16 cellular contexts compared by ENCODE assay signal in the genomic region with DNA sequence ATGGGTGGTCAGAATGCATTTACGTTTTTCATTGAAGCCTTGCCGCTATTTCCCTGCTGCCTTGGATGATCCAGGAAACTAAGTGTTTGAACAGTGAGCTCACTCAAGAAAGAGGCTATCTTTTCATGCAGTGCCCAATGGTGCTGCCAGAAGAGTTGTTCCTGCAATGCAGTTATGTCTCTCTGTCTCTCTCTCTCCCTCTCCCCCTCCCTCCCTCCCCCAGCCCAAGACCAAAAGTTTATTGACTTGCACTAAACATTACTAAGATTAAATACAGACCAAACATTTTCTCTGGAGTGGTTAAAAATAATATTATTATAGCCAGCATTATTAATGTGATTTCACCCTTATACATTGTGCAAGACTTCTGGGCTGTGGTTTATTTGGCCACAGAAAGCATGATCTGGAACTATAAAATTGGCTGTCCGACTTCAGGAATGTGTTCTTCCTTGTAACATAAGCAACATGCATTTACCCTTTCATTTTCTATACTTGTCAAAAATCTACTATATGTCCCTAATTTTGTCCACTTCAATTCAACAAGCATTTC. TPM values are rescaled to one million over a fixed set of nuclear protein-coding genes. Genes with fewer than 3 reads are reported as not detected.
DNase-seq lines count a peak whose midpoint lies in the region; ATAC-seq, FAIRE-seq and TF ChIP-seq lines count a peak whose summit lies in the region.
"Had no signal": no experiment of that assay in that cellular context is flagged by ENCODE, and none has a peak within 500 bp of the region (broad histone marks: within the 10 kb centered on the region; RNA-seq: fewer than 3 reads in every experiment).

No MANE protein-coding gene starts in this region.

- H3K27ac ChIP-seq in thoracic aorta = peak overlapping the region; percentile 58 to 59
- no peak overlapping the region for H3K27ac ChIP-seq in hepatocyte
- H3K27ac ChIP-seq: adrenal gland, heart left ventricle had no signal

- peak overlapping the region; percentile 63 for H3K4me3 ChIP-seq in adipocyte (ENCODE audit: low read length)
- no peak overlapping the region for H3K4me3 ChIP-seq in fibroblast of villous mesenchyme (ENCODE audit: low read depth, low read length)
- H3K4me3 ChIP-seq in thoracic aorta = peak overlapping the region; percentile 12
- no peak overlapping the region for H3K4me3 ChIP-seq in hepatocyte
- H3K4me3 ChIP-seq: adrenal gland, heart left ventricle had no signal

- no peaks in the 10 kb centered on the region for H3K27me3 ChIP-seq in adipocyte (replicated peaks; ENCODE audit: control insufficient read depth, insufficient read depth, low read length)
- no peaks in the 10 kb centered on the region for H3K27me3 ChIP-seq in thoracic aorta (replicated peaks; ENCODE audit: insufficient read depth)
- H3K27me3 ChIP-seq in hepatocyte = no peaks in the 10 kb centered on the region
- H3K27me3 ChIP-seq: adrenal gland, heart left ventricle had no signal

- H3K36me3 ChIP-seq in adipocyte (ENCODE audit: control insufficient read depth, insufficient read depth, low read length, severe bottlenecking) (no peaks in the 10 kb centered on the region), thoracic aorta (no peaks in the 10 kb centered on the region), hepatocyte (replicated peaks; ENCODE audit: insufficient read depth, low read depth) (no peaks in the 10 kb centered on the region)
- H3K36me3 ChIP-seq: adrenal gland, heart left ventricle had no signal

- H3K4me2 ChIP-seq in hepatocyte = no peak overlapping the region

- no peak for TF ChIP-seq CTCF in fibroblast of villous mesenchyme (IDR thresholded peaks at IDR 0.05; ENCODE audit: insufficient read depth, low read depth, low read length)
- no peak for TF ChIP-seq CTCF in thoracic aorta (IDR thresholded peaks at IDR 0.05)
- no peak for TF ChIP-seq CTCF in hepatocyte (IDR thresholded peaks at IDR 0.05; ENCODE audit: poor library complexity)

- peak; percentile 5 for FAIRE-seq in GM12892 (lab: Jason Lieb, UNC)

- no peaks in the 10 kb centered on the region for H3K9me3 ChIP-seq in adipocyte (ENCODE audit: control insufficient read depth, low read length)
- H3K9me3 ChIP-seq in thoracic aorta = no peaks in the 10 kb centered on the region
- H3K9me3 ChIP-seq in hepatocyte (ENCODE audit: low read depth) = no peaks in the 10 kb centered on the region
- H3K9me3 ChIP-seq: adrenal gland, heart left ventricle had no signal

- peaks cover 36% of the 10 kb centered on the region for H3K4me1 ChIP-seq in adipocyte (ENCODE audit: control insufficient read depth, insufficient read depth, low read length)
- peaks cover 32 to 50% of the 10 kb centered on the region in 2 donors for H3K4me1 ChIP-seq in thoracic aorta (ENCODE audit: control insufficient read depth in 1 of 2, low read depth in 2 of 2)
- no peaks in the 10 kb centered on the region for H3K4me1 ChIP-seq in hepatocyte (ENCODE audit: insufficient read depth)
- H3K4me1 ChIP-seq: adrenal gland had no signal

- WGBS in hepatocyte (ENCODE audit: low lambda C conversion rate, missing lambda C conversion rate) = 46% methylated on average over 3 of the region's 3 CpGs

- no peak overlapping the region for H2AFZ ChIP-seq in hepatocyte

- ATAC-seq in thoracic aorta (ENCODE audit: insufficient number of reproducible peaks, low FRiP score, low read depth) (peak; percentile 6), SK-N-SH treated with all-trans-retinoic acid at 6 μM for 48 hours (no peak)
- ATAC-seq: heart left ventricle had no signal

- no peak for TF ChIP-seq POLR2A in GM12892 (IDR thresholded peaks at IDR 0.05; ENCODE audit: low read depth, low read length)

- H3K9me2 ChIP-seq in hepatocyte (replicated peaks; ENCODE audit: insufficient read depth) = no peaks in the 10 kb centered on the region

- H4K20me1 ChIP-seq in hepatocyte (ENCODE audit: insufficient read depth, poor library complexity, severe bottlenecking) = no peaks in the 10 kb centered on the region

- no peaks in the 10 kb centered on the region for H3K79me2 ChIP-seq in hepatocyte

- H3K9ac ChIP-seq in adipocyte (ENCODE audit: low read length) = peak overlapping the region; percentile 18

- DNase-seq in GM12892 (ENCODE audit: insufficient read length) (no peak), adipocyte (ENCODE audit: low read depth) (peak; percentile 63), fibroblast of villous mesenchyme (ENCODE audit: low read depth) (peak; percentile 54), thoracic aorta (ENCODE audit: low spot score) (no peak), NCI-H82 treated with DMSO at 0.1 percent for 48 hours (lab: John Stamatoyannopoulos, UW; ENCODE audit: unreplicated experiment) (no peak), hepatocyte (ENCODE audit: low spot score) (no peak)
- DNase-seq: activated CD4-positive, alpha-beta T cell treated with anti-CD3 and anti-CD28 coated beads, Interleukin-2, amount 10 ng/mL, durations not matched to agents 24 days and 14 days; activated T-cell treated with anti-CD3 and anti-CD28 coated beads, Interleukin-2, amount 50 U/mL, for 48 hours; adrenal gland; effector memory CD4-positive, alpha-beta T cell; heart left ventricle had no signal

TF ChIP-seq in SK-N-SH treated with all-trans-retinoic acid at 6 μM for 48 hours, 23 proteins besides CTCF, POLR2A, EP300 and RAD21 (continues in another document):
- TF ChIP-seq SNAI2 (CRISPR knock-in tag; IDR thresholded peaks at IDR 0.05) (no peak), CSDC2 (CRISPR knock-in tag; IDR thresholded peaks at IDR 0.05) (no peak), ZNF8 (CRISPR knock-in tag; IDR thresholded peaks at IDR 0.05) (no peak), TSHZ2 (CRISPR knock-in tag; IDR thresholded peaks at IDR 0.05) (no peak), CSRNP3 (CRISPR knock-in tag; IDR thresholded peaks at IDR 0.05) (no peak)
- TF ChIP-seq, protein P1, sequence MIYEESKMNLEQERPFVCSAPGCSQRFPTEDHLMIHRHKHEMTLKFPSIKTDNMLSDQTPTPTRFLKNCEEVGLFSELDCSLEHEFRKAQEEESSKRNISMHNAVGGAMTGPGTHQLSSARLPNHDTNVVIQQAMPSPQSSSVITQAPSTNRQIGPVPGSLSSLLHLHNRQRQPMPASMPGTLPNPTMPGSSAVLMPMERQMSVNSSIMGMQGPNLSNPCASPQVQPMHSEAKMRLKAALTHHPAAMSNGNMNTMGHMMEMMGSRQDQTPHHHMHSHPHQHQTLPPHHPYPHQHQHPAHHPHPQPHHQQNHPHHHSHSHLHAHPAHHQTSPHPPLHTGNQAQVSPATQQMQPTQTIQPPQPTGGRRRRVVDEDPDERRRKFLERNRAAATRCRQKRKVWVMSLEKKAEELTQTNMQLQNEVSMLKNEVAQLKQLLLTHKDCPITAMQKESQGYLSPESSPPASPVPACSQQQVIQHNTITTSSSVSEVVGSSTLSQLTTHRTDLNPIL (CRISPR knock-in tag; IDR thresholded peaks at IDR 0.05; ENCODE audit: low read depth) = no peak

RNA-seq across cellular contexts. Expression of gene FUT4, which starts 6.6 kb away (rescaled TPM):
- polyA plus RNA-seq in GM12892 (2012; ENCODE audit: missing spikeins) = 1.4 TPM
- total RNA-seq in fibroblast of villous mesenchyme = 4.3 and 4.5 TPM in 2 replicates
- total RNA-seq in thoracic aorta = 10 to 100 TPM; 14.1 to 23.4 TPM
- 12.1 and 13.9 TPM in 2 replicates for total RNA-seq in hepatocyte
- 5.9 and 6.5 TPM in 2 replicates for polyA plus RNA-seq in hepatocyte

RNA-seq across cellular contexts. Expression of gene C11orf97, which starts 24.9 kb away (rescaled TPM):
- polyA plus RNA-seq in GM12892 (2012; ENCODE audit: missing spikeins) = not detected
- not detected in 2 replicates for total RNA-seq in fibroblast of villous mesenchyme
- not detected for total RNA-seq in thoracic aorta
- total RNA-seq in hepatocyte = not detected in 2 replicates
- polyA plus RNA-seq in hepatocyte = 0.39 and 0.59 TPM in 2 replicates
- total RNA-seq: activated CD4-positive, alpha-beta T cell treated with anti-CD3 and anti-CD28 coated beads, Interleukin-2, amount 10 ng/mL, durations not matched to agents 24 days and 14 days; adrenal gland; heart left ventricle; lower leg skin; NCI-H460; neural crest cell; skeletal muscle tissue had no signal
- polyA plus RNA-seq: adrenal gland, heart left ventricle had no signal

RNA-seq across cellular contexts. Expression of gene PIWIL4, which starts 30.0 kb away (rescaled TPM):
- polyA plus RNA-seq in GM12892 (2012; ENCODE audit: missing spikeins) = 0.40 TPM
- total RNA-seq in fibroblast of villous mesenchyme (0.64 and 0.86 TPM in 2 replicates), thoracic aorta (10 to 100 TPM; 11.5 to 13.5 TPM), hepatocyte (2.4 and 3.1 TPM in 2 replicates)
- polyA plus RNA-seq in hepatocyte = 2.0 and 2.1 TPM in 2 replicates

RNA-seq across cellular contexts. Expression of gene ANKRD49, which starts 43.3 kb away (rescaled TPM):
- 28.6 TPM for polyA plus RNA-seq in GM12892 (2012; ENCODE audit: missing spikeins)
- total RNA-seq in fibroblast of villous mesenchyme (11.0 and 14.2 TPM in 2 replicates), thoracic aorta (10 to 100 TPM; 18.8 to 20.8 TPM), hepatocyte (20.8 and 31.2 TPM in 2 replicates)
- 15.7 and 17.9 TPM in 2 replicates for polyA plus RNA-seq in hepatocyte

RNA-seq across cellular contexts. Expression of gene MRE11, which starts 43.5 kb away (rescaled TPM):
- 27.2 TPM for polyA plus RNA-seq in GM12892 (2012; ENCODE audit: missing spikeins)
- total RNA-seq in fibroblast of villous mesenchyme (10.0 and 11.7 TPM in 2 replicates), thoracic aorta (10 to 100 TPM in 1 of 2 donors, 1 to 10 TPM in 1; 7.9 to 12.6 TPM), hepatocyte (13.4 and 17.6 TPM in 2 replicates)
- 6.3 and 9.4 TPM in 2 replicates for polyA plus RNA-seq in hepatocyte

Comparison
In these comparisons a context has a peak if more than half of its experiments do, and no peak if none do; other contexts are left out.
1. DNase-seq: peak in adipocyte (single experiment) and fibroblast of villous mesenchyme (single experiment); none in GM12892 (single experiment), thoracic aorta (single experiment), NCI-H82 treated with DMSO at 0.1 percent for 48 hours (single experiment) and hepatocyte (single experiment).
2. H3K4me3 ChIP-seq: peak in adipocyte (single experiment) and thoracic aorta (single experiment); none in fibroblast of villous mesenchyme (single experiment) and hepatocyte (single experiment).